11 cellular contexts compared by ENCODE assay signal in genomic region chr11:34149786-34150185, GRCh38. TPM values are rescaled to one million over a fixed set of nuclear protein-coding genes. Genes with fewer than 3 reads are reported as not detected.
A peak's percentile ranks its signal among the peaks of the same experiment; 100 is the strongest.
DNase-seq lines count a peak whose midpoint lies in the region; ATAC-seq and TF ChIP-seq lines count a peak whose summit lies in the region.
"Had no signal": no experiment of that assay in that cellular context is flagged by ENCODE, and none has a peak within 500 bp of the region (broad histone marks: within the 10 kb centered on the region; RNA-seq: fewer than 3 reads in every experiment).

No MANE protein-coding gene starts in this region.

- no peaks in the 10 kb centered on the region for H3K9me3 ChIP-seq in CD8-positive, alpha-beta T cell (ENCODE audit: low read length)
- H3K9me3 ChIP-seq: suprapubic skin had no signal

- no peak overlapping the region for H3K9ac ChIP-seq in mesendoderm (ENCODE audit: low read length)

- no peak overlapping the region for H3K27ac ChIP-seq in CD8-positive, alpha-beta T cell (ENCODE audit: low read depth, low read length)
- H3K27ac ChIP-seq in mesendoderm (ENCODE audit: low read depth, low read length) = no peak overlapping the region
- H3K27ac ChIP-seq: epithelial cell of prostate, suprapubic skin had no signal

- peaks cover 6% of the 10 kb centered on the region for H3K4me1 Mint-ChIP-seq in CD8-positive, alpha-beta T cell (ENCODE audit: low read depth)
- H3K4me1 Mint-ChIP-seq in chondrocyte (ENCODE audit: low read depth) = peaks cover 2% of the 10 kb centered on the region

- H3K79me2 ChIP-seq in mesendoderm (ENCODE audit: control insufficient read depth, insufficient read depth, low read length) = no peaks in the 10 kb centered on the region

- H3K4me3 Mint-ChIP-seq in CD8-positive, alpha-beta T cell = no peak overlapping the region
- no peak overlapping the region for H3K4me3 Mint-ChIP-seq in chondrocyte (ENCODE audit: unreplicated experiment)

- H3K18ac ChIP-seq in mesendoderm (ENCODE audit: low read length) = no peak overlapping the region

- H3K4me2 ChIP-seq in mesendoderm (ENCODE audit: low read length) = no peak overlapping the region

- no peak overlapping the region for H3K56ac ChIP-seq in mesendoderm (ENCODE audit: low read length)

- no peaks in the 10 kb centered on the region for H3K27me3 ChIP-seq in CD8-positive, alpha-beta T cell (ENCODE audit: insufficient read depth, low read length)
- no peaks in the 10 kb centered on the region for H3K27me3 ChIP-seq in mesendoderm (ENCODE audit: insufficient read depth, low read length, poor library complexity)
- H3K27me3 ChIP-seq: suprapubic skin had no signal

- no peak for TF ChIP-seq CTCF in CD8-positive, alpha-beta T cell (IDR thresholded peaks at IDR 0.05)
- TF ChIP-seq CTCF in HFF-Myc (IDR thresholded peaks at IDR 0.05; ENCODE audit: low read depth, low read length, missing control alignments) (peak; percentile 53), chondrocyte (IDR thresholded peaks at IDR 0.05) (peak; percentile 62)

- POLR2A ChIA-PET in CD8-positive, alpha-beta T cell (lab: Charles Lee) = no interaction called here

- no peak overlapping the region for H2BK120ac ChIP-seq in mesendoderm (ENCODE audit: low read depth, low read length)

- no peak overlapping the region for H4K8ac ChIP-seq in mesendoderm (ENCODE audit: low read depth, low read length)

- H3K36me3 Mint-ChIP-seq in CD8-positive, alpha-beta T cell = peaks cover 63% of the 10 kb centered on the region
- peaks cover 20% of the 10 kb centered on the region for H3K36me3 Mint-ChIP-seq in chondrocyte (ENCODE audit: low read depth)

- H3K4ac ChIP-seq in mesendoderm (ENCODE audit: low read depth, low read length) = no peak overlapping the region

- H3K4me3 ChIP-seq in CD8-positive, alpha-beta T cell (ENCODE audit: low read depth, low read length) = no peak overlapping the region
- no peak overlapping the region for H3K4me3 ChIP-seq in HFF-Myc (replicated peaks; ENCODE audit: low read depth, low read length)
- no peak overlapping the region for H3K4me3 ChIP-seq in mesendoderm (ENCODE audit: low read length)
- H3K4me3 ChIP-seq: suprapubic skin had no signal

- H3K9me3 Mint-ChIP-seq in CD8-positive, alpha-beta T cell = no peaks in the 10 kb centered on the region
- H3K9me3 Mint-ChIP-seq in chondrocyte (ENCODE audit: low read depth) = no peaks in the 10 kb centered on the region

- intact Hi-C loops in CD8-positive, alpha-beta T cell (cut with DNase I, micrococcal nuclease) = no loop called here

- H3K27me3 Mint-ChIP-seq in CD8-positive, alpha-beta T cell (ENCODE audit: low read depth) = no peaks in the 10 kb centered on the region
- no peaks in the 10 kb centered on the region for H3K27me3 Mint-ChIP-seq in chondrocyte (ENCODE audit: low read depth)

- H3K27ac Mint-ChIP-seq in CD8-positive, alpha-beta T cell = no peak overlapping the region
- H3K27ac Mint-ChIP-seq in chondrocyte (ENCODE audit: unreplicated experiment) = no peak overlapping the region

- CTCF ChIA-PET in CD8-positive, alpha-beta T cell (lab: Charles Lee) = interaction anchor here (0.7 kb wide), 1 partner anchor 192 kb away, joined by 3 read pairs; no protein-coding TSS in a partner anchor

- ATAC-seq in CD8-positive, alpha-beta T cell = peak; percentile 52
- ATAC-seq in HG02588 (IDR thresholded peaks at IDR 0.05; ENCODE audit: unreplicated experiment) (no peak), GM19395 (IDR thresholded peaks at IDR 0.05; ENCODE audit: unreplicated experiment) (no peak)

- DNase-seq in CD8-positive, alpha-beta T cell = no peak
- DNase-seq in HFF-Myc (ENCODE audit: extremely low read depth, low read depth) (no peak), chondrocyte (ENCODE audit: low spot score) (no peak), mesendoderm (peak; percentile 48), foreskin melanocyte (no peak), NOMO-1 treated with DMSO at 0.1 percent for 48 hours (lab: John Stamatoyannopoulos, UW; ENCODE audit: unreplicated experiment) (no peak)
- DNase-seq: NCI-H524 treated with DMSO at 0.1 percent for 48 hours had no signal

- H2AK5ac ChIP-seq in mesendoderm (ENCODE audit: low read length) = no peak overlapping the region

- H2BK5ac ChIP-seq in mesendoderm (ENCODE audit: low read length) = no peak overlapping the region

- no peak overlapping the region for H2BK15ac ChIP-seq in mesendoderm (replicated peaks; ENCODE audit: low read depth)

- no peak overlapping the region for H3K23ac ChIP-seq in mesendoderm (ENCODE audit: low read length)

- no peak overlapping the region for H4K5ac ChIP-seq in mesendoderm (ENCODE audit: low read length)

- WGBS in mesendoderm (ENCODE audit: extremely low coverage, insufficient coverage, low lambda C conversion rate) = no CpG with 5 or more reads among the region's 13 CpGs

- no peaks in the 10 kb centered on the region for H3K79me1 ChIP-seq in mesendoderm (ENCODE audit: low read length)

- H3K36me3 ChIP-seq in CD8-positive, alpha-beta T cell (ENCODE audit: insufficient read depth, low read length) = peaks cover 42% of the 10 kb centered on the region
- peaks cover 11% of the 10 kb centered on the region for H3K36me3 ChIP-seq in mesendoderm (ENCODE audit: control insufficient read depth, insufficient read depth, low read length)

- no peaks in the 10 kb centered on the region for H3K4me1 ChIP-seq in CD8-positive, alpha-beta T cell (ENCODE audit: insufficient read depth, low read length)
- no peaks in the 10 kb centered on the region for H3K4me1 ChIP-seq in mesendoderm (ENCODE audit: control insufficient read depth, low read depth, low read length)

RNA-seq across cellular contexts. Expression of gene NAT10, which starts 44.4 kb away (rescaled TPM):
- total RNA-seq in CD8-positive, alpha-beta T cell = 10 to 100 TPM; 51.1 to 59.6 TPM
- 24.6 to 37.7 TPM (median 25.8 TPM) in 3 replicates for total RNA-seq in chondrocyte
- 81.8 TPM for polyA plus RNA-seq in mesendoderm (2013, experiment 1 of 2)
- 82.8 TPM for polyA plus RNA-seq in mesendoderm (2013, experiment 2 of 2)
